ENCODE assay signal across 33 cellular contexts in the genomic region with DNA sequence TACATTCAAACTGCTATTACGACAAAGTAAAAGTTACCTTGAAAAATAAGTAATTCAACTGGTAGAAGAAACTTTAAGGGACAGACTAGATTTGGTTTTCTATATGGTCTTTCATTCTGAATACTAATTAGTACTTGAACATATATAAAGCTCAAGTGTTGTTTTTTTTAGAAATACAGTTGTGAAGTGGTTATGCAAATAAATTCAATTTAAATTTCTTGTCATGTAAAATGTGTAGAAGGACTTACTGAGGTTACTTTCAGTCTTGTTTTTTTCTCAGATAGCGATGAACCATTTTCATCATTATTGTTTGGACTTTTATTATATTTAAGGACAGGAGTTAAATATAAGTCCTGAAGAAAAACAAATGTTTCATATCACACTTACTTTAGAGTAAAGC. TPM values are rescaled to one million over a fixed set of nuclear protein-coding genes. Genes with fewer than 3 reads are reported as not detected.
A peak's percentile ranks its signal among the peaks of the same experiment; 100 is the strongest.
DNase-seq lines count a peak whose midpoint lies in the region; ATAC-seq and TF ChIP-seq lines count a peak whose summit lies in the region.
"Had no signal": no experiment of that assay in that cellular context is flagged by ENCODE, and none has a peak within 500 bp of the region (broad histone marks: within the 10 kb centered on the region; RNA-seq: fewer than 3 reads in every experiment).

No MANE protein-coding gene starts in this region.

- no peaks in the 10 kb centered on the region for H4K20me1 ChIP-seq in HCT116 (ENCODE audit: insufficient read depth)
- no peaks in the 10 kb centered on the region for H4K20me1 ChIP-seq in PC-3 (ENCODE audit: low read length)

- no peak for TF ChIP-seq POLR2A in HCT116 (IDR thresholded peaks at IDR 0.05; ENCODE audit: borderline replicate concordance, extremely low read depth, insufficient read depth, insufficient read length)

- H3K9ac ChIP-seq in HCT116 (ENCODE audit: low read length), result no peak overlapping the region
- H3K9ac ChIP-seq in PC-3 (ENCODE audit: low read length), result no peak overlapping the region
- no peak overlapping the region for H3K9ac ChIP-seq in iPS-18a (ENCODE audit: low read length)
- H3K9ac ChIP-seq: GM23248 had no signal

- ATAC-seq in HCT116 (no peak), PC-3 (no peak), GM19455 (IDR thresholded peaks at IDR 0.05; ENCODE audit: unreplicated experiment) (no peak), HG03039 (IDR thresholded peaks at IDR 0.05; ENCODE audit: unreplicated experiment) (no peak)
- ATAC-seq: gastrocnemius medialis, T-helper 17 cell had no signal

- peak overlapping the region; percentile 40 for H3K4me2 ChIP-seq in HCT116 (ENCODE audit: low read length)
- H3K4me2 ChIP-seq in PC-3 (ENCODE audit: low read length), result peak overlapping the region; percentile 17
- H3K4me2 ChIP-seq: hepatocyte had no signal

- H3K79me2 ChIP-seq in HCT116 (ENCODE audit: insufficient read depth, low read length) (peaks cover 38% of the 10 kb centered on the region), PC-3 (ENCODE audit: low read length) (peaks cover 31% of the 10 kb centered on the region)

- DNase-seq in GM12865 (ENCODE audit: low read depth), result no peak
- no peak for DNase-seq in HCT116 (ENCODE audit: low read depth, low spot score)
- no peak for DNase-seq in PC-3
- DNase-seq in activated T-cell treated with anti-CD3 and anti-CD28 coated beads, Interleukin-2, amount 50 U/mL, for 48 hours, result no peak
- DNase-seq in amygdala (lab: John Stamatoyannopoulos, UW), result no peak
- DNase-seq: activated CD4-positive, alpha-beta T cell treated with anti-CD3 and anti-CD28 coated beads for 4 hours; activated CD8-positive, alpha-beta memory T cell treated with anti-CD3 and anti-CD28 coated beads for 24 hours; activated effector memory CD4-positive, alpha-beta T cell treated with anti-CD3 and anti-CD28 coated beads, Interleukin-2, amount 50 U/mL, for 16 hours; activated naive CD8-positive, alpha-beta T cell treated with anti-CD3 and anti-CD28 coated beads for 36 hours; AML-193; caudate nucleus; CD8-positive, alpha-beta memory T cell; esophagus squamous epithelium; gastrocnemius medialis; immature natural killer cell; mesendoderm; MG63; NCI-H2029 treated with DMSO at 0.1 percent for 48 hours; NCI-H226; NCI-H748 treated with DMSO at 0.1 percent for 48 hours; sigmoid colon; stimulated activated CD4-positive, alpha-beta T cell treated with anti-CD3 and anti-CD28 coated beads, Interleukin-4, amount 100 ng/mL, for 4 hours; stimulated activated naive CD4-positive, alpha-beta T cell treated with Interleukin-2 at 50 U/mL for 16 hours; T-helper 17 cell; testis had no signal

- RAD21 ChIA-PET in HCT116 (lab: Charles Lee; ENCODE audit: low non-redundant PET in 1 of 2, low total read pairs in 2 of 2, uncharacterized antibody in 2 of 2, unreplicated experiment in 2 of 2), result no interaction called here

- H3K4me1 ChIP-seq in HCT116 (ENCODE audit: control insufficient read depth in 1 of 2, insufficient read depth in 2 of 2, low read length in 2 of 2) (peaks cover 11 to 12% of the 10 kb centered on the region in 2 experiments), PC-3 (ENCODE audit: insufficient read depth, low read length) (peaks cover 12% of the 10 kb centered on the region), iPS-18a (ENCODE audit: control insufficient read depth, low read depth, low read length) (peaks cover 28% of the 10 kb centered on the region)
- H3K4me1 ChIP-seq: ascending aorta, esophagus squamous epithelium, gastrocnemius medialis, testis had no signal

- H3K36me3 ChIP-seq in HCT116 (ENCODE audit: control insufficient read depth in 1 of 2, insufficient read depth in 2 of 2, low read length in 2 of 2) (no peaks in the 10 kb centered on the region), PC-3 (ENCODE audit: low read depth, low read length) (no peaks in the 10 kb centered on the region), iPS-18a (ENCODE audit: control insufficient read depth, low read depth, low read length) (no peaks in the 10 kb centered on the region)
- H3K36me3 ChIP-seq: ascending aorta, esophagus squamous epithelium, gastrocnemius medialis, MG63, neutrophil, sigmoid colon had no signal

- BruUV-seq in HCT116 (replicated peaks; lab: Mats Ljungman, UMichigan) (no TSS peak), PC-3 (replicated peaks; lab: Mats Ljungman, UMichigan) (no TSS peak)

- no peaks in the 10 kb centered on the region for H3K27me3 ChIP-seq in HCT116 (ENCODE audit: insufficient read depth, low read length)
- no peaks in the 10 kb centered on the region for H3K27me3 ChIP-seq in PC-3 (ENCODE audit: low read length)
- no peaks in the 10 kb centered on the region for H3K27me3 ChIP-seq in iPS-18a (ENCODE audit: control insufficient read depth, insufficient read depth, low read length)
- H3K27me3 ChIP-seq: ascending aorta, esophagus squamous epithelium, gastrocnemius medialis, hepatocyte, MG63, neutrophil, sigmoid colon, testis had no signal

- H3K27ac ChIP-seq in HCT116 (ENCODE audit: low read depth, low read length) (no peak overlapping the region), PC-3 (ENCODE audit: low read length) (no peak overlapping the region), iPS-18a (ENCODE audit: low read length) (no peak overlapping the region)
- H3K27ac ChIP-seq: ascending aorta, esophagus squamous epithelium, gastrocnemius medialis, GM23248, hepatocyte, neutrophil, sigmoid colon, SK-N-MC, testis had no signal

- CTCF ChIA-PET in HCT116 (lab: Charles Lee) (no interaction called here), PC-3 (lab: Charles Lee) (no interaction called here)

- H3K9me3 ChIP-seq in HCT116 (ENCODE audit: control insufficient read depth in 1 of 2, insufficient read depth in 1 of 2, low read depth in 1 of 2, low read length in 2 of 2) (no peaks in the 10 kb centered on the region), PC-3 (ENCODE audit: low read length) (no peaks in the 10 kb centered on the region), iPS-18a (ENCODE audit: control insufficient read depth, low read depth, low read length) (no peaks in the 10 kb centered on the region)
- H3K9me3 ChIP-seq: ascending aorta, esophagus squamous epithelium, gastrocnemius medialis, MG63, neutrophil, sigmoid colon, testis had no signal

- H3K4me3 ChIP-seq in GM12865 (ENCODE audit: low read depth, low read length), result peak overlapping the region; percentile 15; the same call in 1 of the 2 replicates
- H3K4me3 ChIP-seq in HCT116 (replicated peaks in 1 of 2; ENCODE audit: low read depth in 1 of 2, low read length in 2 of 2), result no peak overlapping the region
- H3K4me3 ChIP-seq in PC-3 (ENCODE audit: low read length), result no peak overlapping the region
- H3K4me3 ChIP-seq in iPS-18a (ENCODE audit: low read length), result peak overlapping the region; percentile 18
- H3K4me3 ChIP-seq: ascending aorta, esophagus squamous epithelium, gastrocnemius medialis, GM23248, hepatocyte, MG63, sigmoid colon, SK-N-MC, testis had no signal

- H2AFZ ChIP-seq in HCT116 (ENCODE audit: low read depth, low read length, poor library complexity, severe bottlenecking) (no peak overlapping the region), PC-3 (ENCODE audit: low read length) (no peak overlapping the region)
- H2AFZ ChIP-seq: GM23248, hepatocyte had no signal

- POLR2A ChIA-PET in HCT116 (lab: Charles Lee), result interaction anchor here (1.3 kb wide), 1 partner anchor 25 kb away, joined by 3 read pairs; the partner anchor contains the start of genes HS2ST1 and SELENOF
- POLR2A ChIA-PET in PC-3 (lab: Charles Lee; ENCODE audit: unreplicated experiment), result no interaction called here

- no peak for TF ChIP-seq RAD21 in HCT116 (IDR thresholded peaks at IDR 0.05; ENCODE audit: low read depth)

- H3F3A ChIP-seq in PC-3 (ENCODE audit: low read length, unreplicated experiment), result no peaks in the 10 kb centered on the region

- intact Hi-C loops in HCT116 (cut with micrococcal nuclease) (no loop called here), PC-3 (cut with micrococcal nuclease) (no loop called here)

- H3K9me2 ChIP-seq in HCT116 (ENCODE audit: insufficient read depth) (no peaks in the 10 kb centered on the region), PC-3 (replicated peaks; ENCODE audit: low read length) (no peaks in the 10 kb centered on the region)

- TF ChIP-seq CTCF in GM12865 (IDR thresholded peaks at IDR 0.05; ENCODE audit: insufficient read depth, low read depth, low read length, missing control alignments) (no peak), HCT116 (IDR thresholded peaks at IDR 0.05 in 2 of 3, conservative IDR thresholded peaks at IDR 0.05 in 1 of 3; ENCODE audit: borderline replicate concordance in 1 of 3, insufficient read depth in 1 of 3, low read depth in 2 of 3, low read length in 2 of 3) (no peak), PC-3 (conservative IDR thresholded peaks at IDR 0.05; ENCODE audit: low read depth, low read length) (no peak)

TF ChIP-seq in HCT116, 20 proteins besides CTCF, POLR2A, EP300 and RAD21:
- TF ChIP-seq ZNF274 (IDR thresholded peaks at IDR 0.05; ENCODE audit: low read depth, low read length), result no peak
TF ChIP-seq in HCT116: peak in this region for 0.

RNA-seq across cellular contexts. Expression of gene HS2ST1, which starts 24.4 kb away (rescaled TPM):
- total RNA-seq in HCT116 (2021; ENCODE audit: unreplicated experiment), result 30.1 TPM
- polyA plus RNA-seq in HCT116 (2012), result 8.4 and 10.9 TPM in 2 replicates
- 13.8 and 15.3 TPM in 2 replicates for total RNA-seq in PC-3 (2014; rRNA removed)

RNA-seq across cellular contexts. Expression of gene SELENOF, which starts 24.9 kb away (rescaled TPM):
- total RNA-seq in HCT116 (2021; ENCODE audit: unreplicated experiment) (175 TPM), PC-3 (2014; rRNA removed) (143 and 174 TPM in 2 replicates)
- polyA plus RNA-seq in HCT116 (2012), result 89.7 and 108 TPM in 2 replicates

Comparison
In these comparisons a context has a peak if more than half of its experiments do, and no peak if none do; other contexts are left out.
1. H3K4me3 ChIP-seq: peak in GM12865 (single experiment) and iPS-18a (single experiment); none in HCT116 (0 of 2) and PC-3 (single experiment).